ENCODE assay signal across 8 cellular contexts in the genomic region with DNA sequence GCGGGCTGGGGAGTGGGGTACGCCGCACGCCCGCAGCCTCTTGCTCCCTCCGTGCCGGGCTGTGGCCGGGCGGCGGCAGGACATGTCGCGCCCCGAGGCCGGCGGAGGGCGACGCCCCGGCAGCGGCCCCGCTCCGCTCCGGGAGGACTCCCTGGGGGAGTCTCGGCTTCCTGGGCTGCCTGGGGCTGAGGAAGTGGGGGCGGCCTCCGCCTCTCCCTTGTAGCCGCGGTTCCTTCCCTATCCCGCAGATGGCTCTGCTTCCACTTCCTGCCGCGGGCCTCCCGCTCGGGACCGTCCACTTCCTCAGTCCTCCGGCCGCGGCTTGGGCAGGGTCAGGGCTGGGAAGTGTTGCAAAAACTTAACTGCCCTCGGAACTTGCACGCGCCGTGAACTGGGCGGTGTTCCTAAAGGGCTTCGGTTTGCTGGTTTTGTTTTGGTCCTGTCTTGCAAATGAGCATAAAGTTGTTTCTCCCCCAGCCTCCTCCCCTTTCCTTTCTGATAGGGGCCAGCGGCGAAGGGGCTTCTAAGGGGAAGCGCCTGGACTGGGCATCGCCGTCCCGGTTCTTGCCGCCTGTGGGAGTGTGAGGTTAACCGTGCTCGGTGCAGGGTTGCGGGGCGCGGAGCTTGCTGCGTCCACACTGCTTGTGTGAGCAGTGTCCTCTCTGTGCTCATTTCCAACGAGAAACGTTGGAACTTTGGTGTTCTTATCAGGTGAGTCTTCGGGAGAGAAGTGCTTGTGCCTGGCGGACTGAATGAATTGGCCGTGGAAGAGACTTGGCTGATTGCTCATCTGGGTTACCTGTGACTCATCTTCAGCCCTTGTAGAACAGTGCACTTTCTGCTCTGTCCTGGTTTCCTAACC. TPM values are rescaled to one million over a fixed set of nuclear protein-coding genes. Genes with fewer than 3 reads are reported as not detected.
DNase-seq lines count a peak whose midpoint lies in the region; ATAC-seq and TF ChIP-seq lines count a peak whose summit lies in the region.

No MANE protein-coding gene starts in this region.

- peaks cover under 1% of the 10 kb centered on the region; the same call in 1 of the 2 replicates for H3K36me3 ChIP-seq in GM06990 (ENCODE audit: control insufficient read depth, insufficient read depth, low read length)
- H3K36me3 ChIP-seq in HEK293 (ENCODE audit: control insufficient read depth in 2 of 2, insufficient read depth in 1 of 2, low read length in 2 of 2) = no peaks in the 10 kb centered on the region
- no peaks in the 10 kb centered on the region for H3K36me3 ChIP-seq in Loucy (ENCODE audit: insufficient read depth, low read length)

- CTCF ChIA-PET in HEK293 (lab: Yijun Ruan, JAX) = interaction anchor here (0.6 to 3.7 kb wide), 3 partner anchors 30 to 826 kb away, joined by 3 to 13 read pairs (median 3); no protein-coding TSS in a partner anchor

- H3K27me3 ChIP-seq in GM06990 (replicated peaks; ENCODE audit: control insufficient read depth, insufficient read depth, low read length) (no peaks in the 10 kb centered on the region), Loucy (ENCODE audit: insufficient read depth, low read length, poor library complexity, severe bottlenecking) (no peaks in the 10 kb centered on the region)

- H3K36me3 Mint-ChIP-seq in dendritic cell treated with granulocyte-macrophage colony-stimulating factor and Interleukin-4, amounts not matched to agents 40 ng/mL and 50 ng/mL, for 4 days (ENCODE audit: low read depth) = peaks cover 40% of the 10 kb centered on the region

- TF ChIP-seq CTCF in GM06990 (IDR thresholded peaks at IDR 0.05; ENCODE audit: insufficient read depth, low read length, poor library complexity, severe bottlenecking) (peak; percentile 33), HEK293 (tag by site-specific recombination; IDR thresholded peaks at IDR 0.05) (peak; percentile 81), Loucy (conservative IDR thresholded peaks at IDR 0.05; ENCODE audit: low read length) (peak; percentile 32), WI38 (IDR thresholded peaks at IDR 0.05; ENCODE audit: low read depth, low read length) (peak; percentile 31)

- peaks cover 14% of the 10 kb centered on the region for H3K27me3 Mint-ChIP-seq in dendritic cell treated with granulocyte-macrophage colony-stimulating factor and Interleukin-4, amounts not matched to agents 40 ng/mL and 50 ng/mL, for 4 days

- peaks cover 34% of the 10 kb centered on the region for H3K79me2 ChIP-seq in Loucy (ENCODE audit: insufficient read depth, low read length)

- H3K27ac ChIP-seq in HEK293 (ENCODE audit: extremely low read depth, low read depth, low read length) = peak overlapping the region; percentile 59; the same call in 1 of the 2 replicates

- H3K27ac Mint-ChIP-seq in dendritic cell treated with granulocyte-macrophage colony-stimulating factor and Interleukin-4, amounts not matched to agents 40 ng/mL and 50 ng/mL, for 4 days = peak overlapping the region; percentile 95

- peak overlapping the region; percentile 83 for H3K9ac ChIP-seq in Loucy (ENCODE audit: low read depth, low read length, poor library complexity, severe bottlenecking)

- peak; percentile 65 for ATAC-seq in left colon

- DNase-seq in A172 (ENCODE audit: low spot score) (peak; percentile 80), GM06990 (ENCODE audit: extremely low read depth, insufficient read length) (no peak), left colon (peak; percentile 77 to 83)
- peak; percentile 44 for DNase-seq in stimulated activated CD4-positive, alpha-beta T cell treated with anti-CD3 and anti-CD28 coated beads, Interleukin-2, amount 100 ng/mL, for 24 hours

- peak overlapping the region; percentile 85 for H2AFZ ChIP-seq in Loucy (ENCODE audit: low read length)

- H3K4me3 ChIP-seq in GM06990 (replicated peaks; ENCODE audit: low read depth, low read length) (peak overlapping the region; percentile 90), HEK293 (ENCODE audit: low read depth, low read length) (peak overlapping the region; percentile 59), Loucy (ENCODE audit: low read length, poor library complexity, severe bottlenecking) (peak overlapping the region; percentile 79), WI38 (ENCODE audit: low read depth, low read length) (peak overlapping the region; percentile 94)

- no peaks in the 10 kb centered on the region for H3K9me3 ChIP-seq in HEK293 (ENCODE audit: control insufficient read depth, insufficient read depth, low read depth, low read length)
- H3K9me3 ChIP-seq in Loucy (ENCODE audit: insufficient read depth, low read depth, low read length) = no peaks in the 10 kb centered on the region

- no peaks in the 10 kb centered on the region for H3F3A ChIP-seq in Loucy (ENCODE audit: low read depth)

- H3K4me1 ChIP-seq in HEK293 (ENCODE audit: control insufficient read depth, insufficient read depth, low read length) (peaks cover 4% of the 10 kb centered on the region; the same call in 1 of the 2 replicates), Loucy (ENCODE audit: insufficient read depth, low read length, poor library complexity, severe bottlenecking) (peaks cover 58% of the 10 kb centered on the region)

- intact Hi-C loops in dendritic cell treated with granulocyte-macrophage colony-stimulating factor and Interleukin-4, amounts not matched to agents 40 ng/mL and 50 ng/mL, for 4 days (cut with micrococcal nuclease) = loop anchor here (2.0 to 5.0 kb wide), 3 partner anchors 30 to 76 kb away; partner anchors contain the start of gene TMEM185B
- intact Hi-C loops in left colon (cut with DNase I, micrococcal nuclease) = no loop called here

- POLR2A ChIA-PET in HEK293 (lab: Yijun Ruan, JAX) = interaction anchor here (0.6 to 1.9 kb wide), 7 partner anchors 30 to 821 kb away, joined by 3 to 14 read pairs (median 4); partner anchors contain the start of genes EPB41L5, PTPN4, TMEM185B and TMEM37

- H3K9me2 ChIP-seq in Loucy (replicated peaks; ENCODE audit: low read depth, low read length) = no peaks in the 10 kb centered on the region

- peaks cover 11% of the 10 kb centered on the region for H3K9me3 Mint-ChIP-seq in dendritic cell treated with granulocyte-macrophage colony-stimulating factor and Interleukin-4, amounts not matched to agents 40 ng/mL and 50 ng/mL, for 4 days

- peaks cover 59% of the 10 kb centered on the region for H3K4me1 Mint-ChIP-seq in dendritic cell treated with granulocyte-macrophage colony-stimulating factor and Interleukin-4, amounts not matched to agents 40 ng/mL and 50 ng/mL, for 4 days (ENCODE audit: low read depth)

- H4K20me1 ChIP-seq in Loucy (ENCODE audit: insufficient read depth, low read length, poor library complexity, severe bottlenecking) = no peaks in the 10 kb centered on the region

- peak overlapping the region; percentile 100 for H3K4me3 Mint-ChIP-seq in dendritic cell treated with granulocyte-macrophage colony-stimulating factor and Interleukin-4, amounts not matched to agents 40 ng/mL and 50 ng/mL, for 4 days

- H3K4me2 ChIP-seq in Loucy (ENCODE audit: low read depth, low read length, poor library complexity, severe bottlenecking) = peak overlapping the region; percentile 82

TF ChIP-seq in HEK293, 187 proteins besides CTCF, POLR2A, EP300 and RAD21 (continues in another document):
- 0 out of 2 replicates have a peak, but pooled peaks have one; percentile 20 for TF ChIP-seq KLF17 (tag by site-specific recombination; IDR thresholded peaks at IDR 0.05)
- no peak for TF ChIP-seq ZNF701 (tag by site-specific recombination; IDR thresholded peaks at IDR 0.05)
- no peak for TF ChIP-seq ZNF521 (tag by site-specific recombination; IDR thresholded peaks at IDR 0.05)
- no peak for TF ChIP-seq ZNF391 (tag by site-specific recombination; IDR thresholded peaks at IDR 0.05; ENCODE audit: borderline replicate concordance, low read depth)
- TF ChIP-seq ZBTB48 (tag by site-specific recombination; IDR thresholded peaks at IDR 0.05) = 0 out of 2 replicates have a peak, but pooled peaks have one; percentile 33
- 0 out of 2 replicates have a peak, but pooled peaks have one; percentile 56 for TF ChIP-seq ZNF561 (tag by site-specific recombination; IDR thresholded peaks at IDR 0.05; ENCODE audit: borderline replicate concordance)
- TF ChIP-seq, protein P1, sequence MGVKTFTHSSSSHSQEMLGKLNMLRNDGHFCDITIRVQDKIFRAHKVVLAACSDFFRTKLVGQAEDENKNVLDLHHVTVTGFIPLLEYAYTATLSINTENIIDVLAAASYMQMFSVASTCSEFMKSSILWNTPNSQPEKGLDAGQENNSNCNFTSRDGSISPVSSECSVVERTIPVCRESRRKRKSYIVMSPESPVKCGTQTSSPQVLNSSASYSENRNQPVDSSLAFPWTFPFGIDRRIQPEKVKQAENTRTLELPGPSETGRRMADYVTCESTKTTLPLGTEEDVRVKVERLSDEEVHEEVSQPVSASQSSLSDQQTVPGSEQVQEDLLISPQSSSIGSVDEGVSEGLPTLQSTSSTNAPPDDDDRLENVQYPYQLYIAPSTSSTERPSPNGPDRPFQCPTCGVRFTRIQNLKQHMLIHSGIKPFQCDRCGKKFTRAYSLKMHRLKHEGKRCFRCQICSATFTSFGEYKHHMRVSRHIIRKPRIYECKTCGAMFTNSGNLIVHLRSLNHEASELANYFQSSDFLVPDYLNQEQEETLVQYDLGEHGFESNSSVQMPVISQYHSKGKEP (tag by site-specific recombination; IDR thresholded peaks at IDR 0.05) = no peak
- TF ChIP-seq KLF1 (tag by site-specific recombination; IDR thresholded peaks at IDR 0.05) = peak; percentile 37; the same call in 1 of the 2 replicates

RNA-seq across cellular contexts. Expression of gene RALB, which starts 0.6 kb away (rescaled TPM):
- 112 and 126 TPM in 2 replicates for total RNA-seq in A172 (2014; rRNA removed; shearing (Covaris generic))
- total RNA-seq in left colon = 10 to 100 TPM; 81.9 to 92.1 TPM

RNA-seq across cellular contexts. Expression of gene TMEM185B, which starts 30.1 kb away (rescaled TPM):
- total RNA-seq in A172 (2014; rRNA removed; shearing (Covaris generic)) = 36.9 and 38.1 TPM in 2 replicates
- 10 to 100 TPM; 12.1 to 12.5 TPM for total RNA-seq in left colon

Comparison
In these comparisons a context has a peak if more than half of its experiments do, and no peak if none do; other contexts are left out.
1. CTCF ChIP-seq: peak in every context shown above with its lines; median percentile 81 in HEK293; 33 in GM06990; 32 in Loucy; 31 in WI38.